22 cellular contexts compared by ENCODE assay signal in the genomic region with DNA sequence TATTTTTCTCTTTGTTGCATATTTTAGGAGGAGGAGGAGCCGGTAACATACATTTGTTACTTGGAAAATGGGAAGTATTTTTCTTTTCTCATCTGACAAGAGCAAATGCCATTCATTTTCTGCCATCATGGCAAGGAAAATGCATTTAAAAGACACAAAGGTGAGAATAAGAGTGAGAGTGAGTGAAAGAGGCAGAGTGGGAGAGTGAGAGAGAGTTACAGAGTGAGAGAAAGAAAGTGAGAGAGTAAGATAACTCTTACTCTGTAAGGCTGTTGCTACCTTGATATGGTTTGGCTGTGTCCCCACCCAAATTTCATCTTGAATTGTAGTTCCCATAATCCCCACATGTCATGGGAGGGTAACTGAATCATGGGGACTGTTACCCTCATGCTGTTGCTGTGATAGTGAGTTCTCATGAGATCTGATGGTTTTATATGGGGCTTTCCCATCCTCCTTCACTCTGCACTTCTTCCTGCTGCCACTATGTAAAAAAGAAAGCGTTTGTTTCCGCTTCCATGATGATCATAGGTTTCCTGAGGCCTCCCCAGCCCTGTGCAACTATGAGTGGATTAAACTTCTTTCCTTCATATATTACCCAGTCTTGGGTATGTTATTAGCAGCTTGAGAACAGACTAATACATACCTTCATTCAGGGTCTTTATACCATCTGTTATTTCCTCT.
"Had no signal": no experiment of that assay in that cellular context is flagged by ENCODE, and none has a peak within 500 bp of the region (broad histone marks: within the 10 kb centered on the region; RNA-seq: fewer than 3 reads in every experiment).

No MANE protein-coding gene starts in this region.

- H3K27ac ChIP-seq: left ventricle myocardium inferior, ovary, right atrium auricular region, right lobe of liver, tibial nerve, upper lobe of left lung, vagina had no signal

- DNase-seq: islet precursor cell; left ventricle myocardium inferior; midbrain; mucosa of descending colon; naive thymus-derived CD4-positive, alpha-beta T cell; ovary; right lobe of liver; stimulated activated CD4-positive, alpha-beta T cell treated with anti-CD3 and anti-CD28 coated beads, Interleukin-1b, Interleukin-23, amount 100 ng/mL, for 48 hours; stimulated activated CD4-positive, alpha-beta T cell treated with anti-CD3 and anti-CD28 coated beads, Interleukin-2, amount 100 ng/mL, for 48 hours; stimulated activated CD4-positive, alpha-beta T cell treated with anti-CD3 and anti-CD28 coated beads, Interleukin-4, amount 100 ng/mL, for 4 hours; stimulated activated CD8-positive, alpha-beta memory T cell treated with anti-CD3 and anti-CD28 coated beads, Interleukin-4, amount 100 ng/mL, for 48 hours; stimulated activated naive CD4-positive, alpha-beta T cell treated with Interleukin-2 at 50 U/mL for 16 hours; stimulated activated naive CD8-positive, alpha-beta T cell treated with anti-CD3 and anti-CD28 coated beads, Interleukin-15, amount 100 ng/mL, for 72 hours; substantia nigra; upper lobe of left lung had no signal

- H3K4me1 ChIP-seq: left ventricle myocardium inferior, right atrium auricular region, right lobe of liver, tibial nerve, upper lobe of left lung, vagina had no signal

- H3K27me3 ChIP-seq: ovary, right atrium auricular region, right lobe of liver, tibial nerve, upper lobe of left lung, vagina had no signal

- H3K4me3 ChIP-seq: left ventricle myocardium inferior, lung, mucosa of descending colon, ovary, right atrium auricular region, right lobe of liver, smooth muscle cell, tibial nerve, upper lobe of left lung, vagina had no signal

- ATAC-seq: mucosa of descending colon; naive thymus-derived CD4-positive, alpha-beta T cell; natural killer cell treated with Interleukin-12 subunit alpha and Interleukin-12 subunit beta and Interleukin-15 and Interleukin-18, amount 100 ng/mL, for 72 hours; right lobe of liver; stimulated activated memory B cell treated with anti-CD40 and anti-IgM and Interleukin-4, amounts not matched to agents 10 μg/mL and 1 μg/mL and 100 μg/mL, for 72 hours; stimulated activated naive CD8-positive, alpha-beta T cell treated with anti-CD3 and anti-CD28 coated beads, Interleukin-15, amount 100 ng/mL, for 72 hours had no signal

- H3K4me2 ChIP-seq: smooth muscle cell had no signal

- H3K9me3 ChIP-seq: left ventricle myocardium inferior, mucosa of descending colon, ovary, right atrium auricular region, right lobe of liver, tibial nerve, upper lobe of left lung, vagina had no signal

- H3K36me3 ChIP-seq: left ventricle myocardium inferior, ovary, right atrium auricular region, right lobe of liver, tibial nerve, upper lobe of left lung, vagina had no signal
